1 cellular context compared by ENCODE assay signal in genomic region chr6:47075741-47076421, GRCh38.
A peak's percentile ranks its signal among the peaks of the same experiment; 100 is the strongest.
TF ChIP-seq lines count a peak whose summit lies in the region.

No MANE protein-coding gene starts in this region.

TF ChIP-seq in HepG2, 621 proteins besides CTCF, POLR2A, EP300 and RAD21 (continued from another document and continues in another):
- peak; percentile 87; the same call in 1 of the 2 replicates for TF ChIP-seq MLXIP (CRISPR knock-in tag; IDR thresholded peaks at IDR 0.05; ENCODE audit: borderline replicate concordance)
- peak; percentile 75; the same call in 1 of the 2 replicates for TF ChIP-seq ZNF766 (CRISPR knock-in tag; IDR thresholded peaks at IDR 0.05; ENCODE audit: borderline replicate concordance)
- 0 out of 2 replicates have a peak, but pooled peaks have one; percentile 43 for TF ChIP-seq YEATS4 (CRISPR knock-in tag; IDR thresholded peaks at IDR 0.05; ENCODE audit: borderline replicate concordance)
- TF ChIP-seq ZNF143 (CRISPR knock-in tag; IDR thresholded peaks at IDR 0.05), result peak; percentile 13; the same call in 1 of the 2 replicates
- 0 out of 2 replicates have a peak, but pooled peaks have one; percentile 55 for TF ChIP-seq ZNF556 (CRISPR knock-in tag; IDR thresholded peaks at IDR 0.05; ENCODE audit: borderline replicate concordance)
- peak; percentile 57; the same call in 1 of the 2 replicates for TF ChIP-seq ZNF543 (CRISPR knock-in tag; IDR thresholded peaks at IDR 0.05)
- TF ChIP-seq HCFC1 (IDR thresholded peaks at IDR 0.05; ENCODE audit: low read depth, low read length), result no peak
- TF ChIP-seq BCL6 (CRISPR knock-in tag; IDR thresholded peaks at IDR 0.05), result peak; percentile 98
- peak; percentile 96 for TF ChIP-seq GATAD2A (CRISPR knock-in tag; IDR thresholded peaks at IDR 0.05)
- peak; percentile 93 for TF ChIP-seq ARID3A (IDR thresholded peaks at IDR 0.05; ENCODE audit: low read depth, low read length)
- no peak for TF ChIP-seq PAWR (CRISPR knock-in tag; IDR thresholded peaks at IDR 0.05; ENCODE audit: borderline replicate concordance)
- peak; percentile 99 for TF ChIP-seq ISL2 (CRISPR knock-in tag; IDR thresholded peaks at IDR 0.05)
- no peak for TF ChIP-seq HOXA9 (CRISPR knock-in tag; IDR thresholded peaks at IDR 0.05; ENCODE audit: borderline replicate concordance)
- no peak for TF ChIP-seq NCOA1 (CRISPR knock-in tag; IDR thresholded peaks at IDR 0.05)
- no peak for TF ChIP-seq GTF2F1 (IDR thresholded peaks at IDR 0.05; ENCODE audit: low read length)
- TF ChIP-seq EED (CRISPR knock-in tag; IDR thresholded peaks at IDR 0.05), result no peak
- peak; percentile 92 for TF ChIP-seq RBAK (CRISPR knock-in tag; IDR thresholded peaks at IDR 0.05)
- TF ChIP-seq ZFP37 (CRISPR knock-in tag; IDR thresholded peaks at IDR 0.05; ENCODE audit: borderline replicate concordance), result no peak
- no peak for TF ChIP-seq NFKB2 (CRISPR knock-in tag; IDR thresholded peaks at IDR 0.05; ENCODE audit: borderline replicate concordance)
- TF ChIP-seq EHMT2 (IDR thresholded peaks at IDR 0.05; ENCODE audit: borderline replicate concordance, low read depth, low read length), result peak; percentile 69; the same call in 1 of the 2 replicates
- peak; percentile 90 for TF ChIP-seq CBFB (CRISPR knock-in tag; IDR thresholded peaks at IDR 0.05)
- peak; percentile 35; the same call in 1 of the 2 replicates for TF ChIP-seq AFF4 (CRISPR knock-in tag; IDR thresholded peaks at IDR 0.05)
- TF ChIP-seq ATF1 (CRISPR knock-in tag; IDR thresholded peaks at IDR 0.05), result no peak; the same call in none of the 2 replicates
- TF ChIP-seq ZNF264 (CRISPR knock-in tag; IDR thresholded peaks at IDR 0.05), result peak; percentile 75; the same call in 1 of the 2 replicates
- TF ChIP-seq CREB3 (CRISPR knock-in tag; IDR thresholded peaks at IDR 0.05), result peak; percentile 67; the same call in 1 of the 2 replicates
- TF ChIP-seq RBM22 (optimal IDR thresholded peaks at IDR 0.05; ENCODE audit: low read length), result no peak
- TF ChIP-seq GATA4 (IDR thresholded peaks at IDR 0.05; ENCODE audit: borderline replicate concordance, low read depth), result peak; percentile 95
- TF ChIP-seq ZFP36L1 (CRISPR knock-in tag; IDR thresholded peaks at IDR 0.05), result no peak
- TF ChIP-seq RFXAP (CRISPR knock-in tag; IDR thresholded peaks at IDR 0.05; ENCODE audit: borderline replicate concordance), result peak; percentile 73
- no peak for TF ChIP-seq ZNF790 (CRISPR knock-in tag; IDR thresholded peaks at IDR 0.05; ENCODE audit: borderline replicate concordance)
- 0 out of 2 replicates have a peak, but pooled peaks have one; percentile 1 for TF ChIP-seq CREB1 (IDR thresholded peaks at IDR 0.05)
- peak; percentile 75 for TF ChIP-seq CREB1 (CRISPR knock-in tag; IDR thresholded peaks at IDR 0.05)
- TF ChIP-seq ZNF205 (CRISPR knock-in tag; IDR thresholded peaks at IDR 0.05), result peak; percentile 73; the same call in 1 of the 2 replicates
- peak; percentile 53; the same call in 1 of the 2 replicates for TF ChIP-seq TAF1 (CRISPR knock-in tag; IDR thresholded peaks at IDR 0.05)
- peak; percentile 96 for TF ChIP-seq TBX2 (CRISPR knock-in tag; IDR thresholded peaks at IDR 0.05; ENCODE audit: borderline replicate concordance)
- peak; percentile 93 for TF ChIP-seq MED1 (CRISPR knock-in tag; IDR thresholded peaks at IDR 0.05)
- peak; percentile 63; the same call in 1 of the 2 replicates for TF ChIP-seq MBD4 (IDR thresholded peaks at IDR 0.05; ENCODE audit: borderline replicate concordance, low read length)
- no peak for TF ChIP-seq SP4 (CRISPR knock-in tag; IDR thresholded peaks at IDR 0.05)
- TF ChIP-seq HMG20A (CRISPR knock-in tag; IDR thresholded peaks at IDR 0.05; ENCODE audit: borderline replicate concordance), result peak; percentile 94; the same call in 1 of the 2 replicates
- no peak for TF ChIP-seq KAT2B (IDR thresholded peaks at IDR 0.05; ENCODE audit: borderline replicate concordance, low read depth, low read length)
- TF ChIP-seq ZNF605 (CRISPR knock-in tag; IDR thresholded peaks at IDR 0.05), result peak; percentile 56; the same call in 1 of the 2 replicates
- TF ChIP-seq TFE3 (CRISPR knock-in tag; IDR thresholded peaks at IDR 0.05), result peak; percentile 98
- no peak for TF ChIP-seq SP1 (IDR thresholded peaks at IDR 0.05)
- peak; percentile 38; the same call in 1 of the 2 replicates for TF ChIP-seq SP1 (CRISPR knock-in tag; IDR thresholded peaks at IDR 0.05)
- TF ChIP-seq CEBPB (IDR thresholded peaks at IDR 0.05; ENCODE audit: borderline replicate concordance, low read depth, low read length), result peak; percentile 87
- peak; percentile 80 for TF ChIP-seq POGZ (CRISPR knock-in tag; IDR thresholded peaks at IDR 0.05)
- TF ChIP-seq TRIM22 (IDR thresholded peaks at IDR 0.05), result no peak
- peak; percentile 88 for TF ChIP-seq ETV5 (CRISPR knock-in tag; IDR thresholded peaks at IDR 0.05; ENCODE audit: borderline replicate concordance)
- no peak for TF ChIP-seq ZNF607 (CRISPR knock-in tag; IDR thresholded peaks at IDR 0.05; ENCODE audit: borderline replicate concordance)
- no peak; the same call in 1 of the 2 replicates for TF ChIP-seq ZBTB10 (CRISPR knock-in tag; IDR thresholded peaks at IDR 0.05; ENCODE audit: borderline replicate concordance)
- TF ChIP-seq MEIS1 (CRISPR knock-in tag; IDR thresholded peaks at IDR 0.05; ENCODE audit: borderline replicate concordance), result peak; percentile 79; the same call in 1 of the 2 replicates
- TF ChIP-seq HNF4G (IDR thresholded peaks at IDR 0.05; ENCODE audit: borderline replicate concordance, low read depth, low read length), result peak; percentile 92
- peak; percentile 61; the same call in 1 of the 2 replicates for TF ChIP-seq HNF4G (CRISPR knock-in tag; IDR thresholded peaks at IDR 0.05; ENCODE audit: borderline replicate concordance, low read depth)
- no peak for TF ChIP-seq THYN1 (CRISPR knock-in tag; IDR thresholded peaks at IDR 0.05; ENCODE audit: borderline replicate concordance, low read depth)
- peak; percentile 49; the same call in 1 of the 2 replicates for TF ChIP-seq SALL2 (CRISPR knock-in tag; IDR thresholded peaks at IDR 0.05)
- peak; percentile 42; the same call in 1 of the 2 replicates for TF ChIP-seq ZNF629 (CRISPR knock-in tag; conservative IDR thresholded peaks at IDR 0.05)
